Comparison of ENCODE assay signal across 14 cellular contexts in genomic region chr10:129056734-129057689, GRCh38.
DNase-seq lines count a peak whose midpoint lies in the region; ATAC-seq and TF ChIP-seq lines count a peak whose summit lies in the region.
"Had no signal": no experiment of that assay in that cellular context is flagged by ENCODE, and none has a peak within 500 bp of the region (broad histone marks: within the 10 kb centered on the region; RNA-seq: fewer than 3 reads in every experiment).

No MANE protein-coding gene starts in this region.

- no peaks in the 10 kb centered on the region for H3K27me3 ChIP-seq in upper lobe of right lung
- H3K27me3 ChIP-seq in GM23248 (replicated peaks; ENCODE audit: insufficient read depth), result no peaks in the 10 kb centered on the region

- no peak overlapping the region for H3K9ac ChIP-seq in GM23248

- peak; percentile 15 for ATAC-seq in activated naive CD8-positive, alpha-beta T cell treated with anti-CD3 and anti-CD28 coated beads, Interleukin-2, amount 10 ng/mL, durations not matched to agents 7 days and 5 days (ENCODE audit: low read depth)
- no peak for ATAC-seq in activated naive CD8-positive, alpha-beta T cell treated with anti-CD3 and anti-CD28 coated beads, Interleukin-2, amount 50 U/mL, for 24 hours
- peak; percentile 20 for ATAC-seq in HG02870 (IDR thresholded peaks at IDR 0.05; ENCODE audit: unreplicated experiment)
- peak; percentile 28 for ATAC-seq in activated CD8-positive, alpha-beta T cell treated with anti-CD3 and anti-CD28 coated beads, Interleukin-2, amount 10 ng/mL, durations not matched to agents 7 days and 5 days
- ATAC-seq in upper lobe of right lung, result peak; percentile 14
- ATAC-seq in WTC11, result no peak

- H3K79me2 ChIP-seq in GM23248 (ENCODE audit: insufficient read depth), result no peaks in the 10 kb centered on the region

- no peak overlapping the region for H2AFZ ChIP-seq in GM23248

- POLR2A ChIA-PET in activated naive CD8-positive, alpha-beta T cell treated with anti-CD3 and anti-CD28 coated beads, Interleukin-2, amount 10 ng/mL, durations not matched to agents 7 days and 5 days (lab: Charles Lee), result interaction anchor here (0.5 to 2.2 kb wide), 5 partner anchors 14 to 63 kb away, joined by 3 to 17 read pairs (median 5); no protein-coding TSS in a partner anchor
- POLR2A ChIA-PET in activated CD8-positive, alpha-beta T cell treated with anti-CD3 and anti-CD28 coated beads, Interleukin-2, amount 10 ng/mL, durations not matched to agents 7 days and 5 days (lab: Charles Lee), result no interaction called here
- POLR2A ChIA-PET in WTC11 (lab: Charles Lee), result no interaction called here

- H3F3A ChIP-seq in GM23248 (ENCODE audit: insufficient read depth), result no peaks in the 10 kb centered on the region

- no peaks in the 10 kb centered on the region for H3K36me3 Mint-ChIP-seq in activated naive CD8-positive, alpha-beta T cell treated with anti-CD3 and anti-CD28 coated beads, Interleukin-2, amount 10 ng/mL, durations not matched to agents 7 days and 5 days
- no peaks in the 10 kb centered on the region for H3K36me3 Mint-ChIP-seq in activated naive CD8-positive, alpha-beta T cell treated with anti-CD3 and anti-CD28 coated beads, Interleukin-2, amount 50 U/mL, for 24 hours (ENCODE audit: low read depth)
- H3K36me3 Mint-ChIP-seq in activated CD8-positive, alpha-beta T cell treated with anti-CD3 and anti-CD28 coated beads, Interleukin-2, amount 10 ng/mL, durations not matched to agents 7 days and 5 days (ENCODE audit: low read depth), result no peaks in the 10 kb centered on the region
- H3K36me3 Mint-ChIP-seq in WTC11, result no peaks in the 10 kb centered on the region
- H3K36me3 Mint-ChIP-seq: activated naive CD4-positive, alpha-beta T cell treated with anti-CD3 and anti-CD28 coated beads, Interleukin-2, amount 50 U/mL, for 24 hours; IgD-negative memory B cell had no signal

- no peaks in the 10 kb centered on the region for H4K20me1 ChIP-seq in GM23248 (ENCODE audit: insufficient read depth)

- peaks cover 57% of the 10 kb centered on the region for H3K27me3 Mint-ChIP-seq in activated naive CD8-positive, alpha-beta T cell treated with anti-CD3 and anti-CD28 coated beads, Interleukin-2, amount 10 ng/mL, durations not matched to agents 7 days and 5 days
- H3K27me3 Mint-ChIP-seq in activated naive CD8-positive, alpha-beta T cell treated with anti-CD3 and anti-CD28 coated beads, Interleukin-2, amount 50 U/mL, for 24 hours, result no peaks in the 10 kb centered on the region
- H3K27me3 Mint-ChIP-seq in activated CD8-positive, alpha-beta T cell treated with anti-CD3 and anti-CD28 coated beads, Interleukin-2, amount 10 ng/mL, durations not matched to agents 7 days and 5 days (ENCODE audit: low read depth), result peaks cover 37% of the 10 kb centered on the region
- no peaks in the 10 kb centered on the region for H3K27me3 Mint-ChIP-seq in WTC11 (ENCODE audit: low read depth)

- intact Hi-C loops in upper lobe of right lung (cut with DNase I), result no loop called here

- no peak overlapping the region for H3K27ac ChIP-seq in upper lobe of right lung
- no peak overlapping the region for H3K27ac ChIP-seq in GM23248
- H3K27ac ChIP-seq: psoas muscle had no signal

- H3K4me1 Mint-ChIP-seq in activated naive CD8-positive, alpha-beta T cell treated with anti-CD3 and anti-CD28 coated beads, Interleukin-2, amount 10 ng/mL, durations not matched to agents 7 days and 5 days, result peaks cover 23% of the 10 kb centered on the region
- peaks cover 21% of the 10 kb centered on the region for H3K4me1 Mint-ChIP-seq in activated naive CD8-positive, alpha-beta T cell treated with anti-CD3 and anti-CD28 coated beads, Interleukin-2, amount 50 U/mL, for 24 hours
- H3K4me1 Mint-ChIP-seq in activated CD8-positive, alpha-beta T cell treated with anti-CD3 and anti-CD28 coated beads, Interleukin-2, amount 10 ng/mL, durations not matched to agents 7 days and 5 days (ENCODE audit: low read depth), result peaks cover 28% of the 10 kb centered on the region
- peaks cover 8% of the 10 kb centered on the region for H3K4me1 Mint-ChIP-seq in WTC11

- no peak overlapping the region for H3K4me2 ChIP-seq in GM23248 (ENCODE audit: unreplicated experiment)

- peak overlapping the region; percentile 63 for H3K4me3 Mint-ChIP-seq in activated naive CD8-positive, alpha-beta T cell treated with anti-CD3 and anti-CD28 coated beads, Interleukin-2, amount 10 ng/mL, durations not matched to agents 7 days and 5 days
- H3K4me3 Mint-ChIP-seq in activated naive CD8-positive, alpha-beta T cell treated with anti-CD3 and anti-CD28 coated beads, Interleukin-2, amount 50 U/mL, for 24 hours, result no peak overlapping the region
- peak overlapping the region; percentile 40 for H3K4me3 Mint-ChIP-seq in activated CD8-positive, alpha-beta T cell treated with anti-CD3 and anti-CD28 coated beads, Interleukin-2, amount 10 ng/mL, durations not matched to agents 7 days and 5 days
- no peak overlapping the region for H3K4me3 Mint-ChIP-seq in WTC11

- H3K9me2 ChIP-seq in GM23248 (ENCODE audit: insufficient read depth), result no peaks in the 10 kb centered on the region

- no peak overlapping the region for H3K4me3 ChIP-seq in upper lobe of right lung
- H3K4me3 ChIP-seq in GM23248, result no peak overlapping the region
- H3K4me3 ChIP-seq: HAP-1, psoas muscle had no signal

- CTCF ChIA-PET in activated CD8-positive, alpha-beta T cell treated with anti-CD3 and anti-CD28 coated beads, Interleukin-2, amount 10 ng/mL, durations not matched to agents 7 days and 5 days (lab: Charles Lee), result interaction anchor here (0.6 to 1.5 kb wide), 3 partner anchors 14 to 276 kb away, joined by 3 to 7 read pairs (median 3); no protein-coding TSS in a partner anchor
- CTCF ChIA-PET in WTC11 (lab: Charles Lee), result no interaction called here

- DNase-seq in activated naive CD8-positive, alpha-beta T cell treated with anti-CD3 and anti-CD28 coated beads, Interleukin-2, amount 10 ng/mL, durations not matched to agents 7 days and 5 days, result peak; percentile 29
- DNase-seq in activated naive CD8-positive, alpha-beta T cell treated with anti-CD3 and anti-CD28 coated beads, Interleukin-2, amount 50 U/mL, for 24 hours, result no peak
- DNase-seq in activated CD8-positive, alpha-beta T cell treated with anti-CD3 and anti-CD28 coated beads, Interleukin-2, amount 10 ng/mL, durations not matched to agents 7 days and 5 days, result no peak
- DNase-seq in upper lobe of right lung (no peak), WTC11 (ENCODE audit: low spot score) (no peak), GM13976 (ENCODE audit: low spot score) (no peak), GM23248 (no peak)
- DNase-seq: ACHN, NCI-H1417 treated with DMSO at 0.1 percent for 48 hours had no signal

- H3K36me3 ChIP-seq in upper lobe of right lung, result no peaks in the 10 kb centered on the region
- H3K36me3 ChIP-seq in GM23248 (ENCODE audit: low read depth), result no peaks in the 10 kb centered on the region
- H3K36me3 ChIP-seq: HAP-1 had no signal

- in situ Hi-C loops in GM13976 (cut with MboI; ENCODE audit: low sequenced_read_pairs, unreplicated experiment) (no loop called here), GM23248 (cut with MboI) (no loop called here)

- TF ChIP-seq CTCF in upper lobe of right lung (IDR thresholded peaks at IDR 0.05) (no peak), WTC11 (IDR thresholded peaks at IDR 0.05) (no peak), GM13976 (IDR thresholded peaks at IDR 0.05; ENCODE audit: borderline replicate concordance, control extremely low read depth, extremely low read depth, insufficient read depth, missing control alignments) (no peak)

- no peaks in the 10 kb centered on the region for H3K4me1 ChIP-seq in upper lobe of right lung
- no peaks in the 10 kb centered on the region for H3K4me1 ChIP-seq in GM23248 (ENCODE audit: insufficient read depth)
- H3K4me1 ChIP-seq: HAP-1, psoas muscle had no signal

- no peaks in the 10 kb centered on the region for H3K9me3 Mint-ChIP-seq in activated naive CD8-positive, alpha-beta T cell treated with anti-CD3 and anti-CD28 coated beads, Interleukin-2, amount 10 ng/mL, durations not matched to agents 7 days and 5 days
- H3K9me3 Mint-ChIP-seq in activated naive CD8-positive, alpha-beta T cell treated with anti-CD3 and anti-CD28 coated beads, Interleukin-2, amount 50 U/mL, for 24 hours, result no peaks in the 10 kb centered on the region
- no peaks in the 10 kb centered on the region for H3K9me3 Mint-ChIP-seq in activated CD8-positive, alpha-beta T cell treated with anti-CD3 and anti-CD28 coated beads, Interleukin-2, amount 10 ng/mL, durations not matched to agents 7 days and 5 days (ENCODE audit: insufficient read depth)
- H3K9me3 Mint-ChIP-seq in WTC11, result peaks cover 3% of the 10 kb centered on the region
- H3K9me3 Mint-ChIP-seq: activated naive CD4-positive, alpha-beta T cell treated with anti-CD3 and anti-CD28 coated beads, Interleukin-2, amount 50 U/mL, for 24 hours had no signal

- H3K9me3 ChIP-seq in upper lobe of right lung (no peaks in the 10 kb centered on the region), GM23248 (ENCODE audit: low read depth) (no peaks in the 10 kb centered on the region)
- H3K9me3 ChIP-seq: HAP-1, psoas muscle had no signal

- WGBS in GM23248 (ENCODE audit: low coverage in 1 of 2, low lambda C conversion rate in 2 of 2, missing lambda C conversion rate in 2 of 2), 2 experiments, result 62 to 65% methylated on average over 25 of the region's 25 CpGs

- no peak overlapping the region for H3K27ac Mint-ChIP-seq in activated naive CD8-positive, alpha-beta T cell treated with anti-CD3 and anti-CD28 coated beads, Interleukin-2, amount 10 ng/mL, durations not matched to agents 7 days and 5 days
- H3K27ac Mint-ChIP-seq in activated naive CD8-positive, alpha-beta T cell treated with anti-CD3 and anti-CD28 coated beads, Interleukin-2, amount 50 U/mL, for 24 hours, result no peak overlapping the region
- peak overlapping the region; percentile 25 for H3K27ac Mint-ChIP-seq in activated CD8-positive, alpha-beta T cell treated with anti-CD3 and anti-CD28 coated beads, Interleukin-2, amount 10 ng/mL, durations not matched to agents 7 days and 5 days
- no peak overlapping the region for H3K27ac Mint-ChIP-seq in WTC11
- H3K27ac Mint-ChIP-seq: activated naive CD4-positive, alpha-beta T cell treated with anti-CD3 and anti-CD28 coated beads, Interleukin-2, amount 50 U/mL, for 24 hours had no signal

TF ChIP-seq in WTC11, 78 proteins besides CTCF, POLR2A, EP300 and RAD21 (continues in another document):
- TF ChIP-seq ZNF671 (CRISPR knock-in tag; IDR thresholded peaks at IDR 0.05), result no peak
- TF ChIP-seq SMAD4 (CRISPR knock-in tag; IDR thresholded peaks at IDR 0.05), result no peak
- TF ChIP-seq HMGA2 (CRISPR knock-in tag; IDR thresholded peaks at IDR 0.05), result no peak
- no peak for TF ChIP-seq ZNF219 (CRISPR knock-in tag; IDR thresholded peaks at IDR 0.05; ENCODE audit: borderline replicate concordance)
- TF ChIP-seq SP1 (CRISPR knock-in tag; conservative IDR thresholded peaks at IDR 0.05), result no peak

Comparison
In these comparisons a context has a peak if more than half of its experiments do, and no peak if none do; other contexts are left out.
1. ATAC-seq: peak in activated naive CD8-positive, alpha-beta T cell treated with anti-CD3 and anti-CD28 coated beads, Interleukin-2, amount 10 ng/mL, durations not matched to agents 7 days and 5 days (single experiment), HG02870 (single experiment), activated CD8-positive, alpha-beta T cell treated with anti-CD3 and anti-CD28 coated beads, Interleukin-2, amount 10 ng/mL, durations not matched to agents 7 days and 5 days (single experiment) and upper lobe of right lung (single experiment); none in activated naive CD8-positive, alpha-beta T cell treated with anti-CD3 and anti-CD28 coated beads, Interleukin-2, amount 50 U/mL, for 24 hours (single experiment) and WTC11 (single experiment).
2. H3K4me3 Mint-ChIP-seq: peak in activated naive CD8-positive, alpha-beta T cell treated with anti-CD3 and anti-CD28 coated beads, Interleukin-2, amount 10 ng/mL, durations not matched to agents 7 days and 5 days (single experiment) and activated CD8-positive, alpha-beta T cell treated with anti-CD3 and anti-CD28 coated beads, Interleukin-2, amount 10 ng/mL, durations not matched to agents 7 days and 5 days (single experiment); none in activated naive CD8-positive, alpha-beta T cell treated with anti-CD3 and anti-CD28 coated beads, Interleukin-2, amount 50 U/mL, for 24 hours (single experiment) and WTC11 (single experiment).